ENCODE assay signal across 12 cellular contexts in genomic region chr12:3117144-3117581, GRCh38. TPM values are rescaled to one million over a fixed set of nuclear protein-coding genes. Genes with fewer than 3 reads are reported as not detected.
DNase-seq lines count a peak whose midpoint lies in the region; TF ChIP-seq lines count a peak whose summit lies in the region.
"Had no signal": no experiment of that assay in that cellular context is flagged by ENCODE, and none has a peak within 500 bp of the region (broad histone marks: within the 10 kb centered on the region; RNA-seq: fewer than 3 reads in every experiment).

No MANE protein-coding gene starts in this region.

- DNase-seq in NCI-H226 (peak; percentile 69), chondrocyte (ENCODE audit: low spot score) (peak; percentile 32), kidney glomerular epithelial cell (lab: John Stamatoyannopoulos, UW) (peak; percentile 13), type B pancreatic cell (ENCODE audit: extremely low spot score, unreplicated experiment) (no peak), SW 1271 (lab: John Stamatoyannopoulos, UW) (no peak), lower leg skin (ENCODE audit: low spot score in 2 of 2) (no peak), Karpas-422 (no peak)
- DNase-seq: activated effector memory CD4-positive, alpha-beta T cell treated with Interleukin-2 at 50 U/mL for 16 hours; effector CD8-positive, alpha-beta T cell; GF-D8; NCI-H1417 had no signal

- H2AFZ ChIP-seq in Karpas-422 (ENCODE audit: low read length) = no peak overlapping the region

- no peak overlapping the region for H3K4me3 ChIP-seq in lower leg skin (ENCODE audit: low read depth, poor library complexity, severe bottlenecking)
- H3K4me3 ChIP-seq in Karpas-422 (ENCODE audit: low read length) = no peak overlapping the region
- H3K4me3 ChIP-seq: HAP-1 had no signal

- no peaks in the 10 kb centered on the region for H3K9me3 ChIP-seq in Karpas-422 (ENCODE audit: low read length)
- H3K9me3 ChIP-seq: HAP-1 had no signal

- no peak overlapping the region for H3K4me2 ChIP-seq in Karpas-422 (ENCODE audit: low read depth, low read length, poor library complexity, severe bottlenecking)

- no peaks in the 10 kb centered on the region for H3K9me2 ChIP-seq in Karpas-422 (replicated peaks; ENCODE audit: insufficient read depth, low read length)

- H3K9me3 Mint-ChIP-seq in chondrocyte (ENCODE audit: low read depth) (no peaks in the 10 kb centered on the region), type B pancreatic cell (no peaks in the 10 kb centered on the region)

- H3K4me3 Mint-ChIP-seq in chondrocyte (ENCODE audit: unreplicated experiment) = no peak overlapping the region
- no peak overlapping the region for H3K4me3 Mint-ChIP-seq in type B pancreatic cell

- H3K36me3 Mint-ChIP-seq in chondrocyte (ENCODE audit: low read depth) = peaks cover 9% of the 10 kb centered on the region
- H3K36me3 Mint-ChIP-seq in type B pancreatic cell = peaks cover 13% of the 10 kb centered on the region

- no peaks in the 10 kb centered on the region for H4K20me1 ChIP-seq in Karpas-422 (ENCODE audit: insufficient read depth, low read depth, low read length)

- H3K36me3 ChIP-seq in Karpas-422 (ENCODE audit: insufficient read depth, low read length) = no peaks in the 10 kb centered on the region
- H3K36me3 ChIP-seq: HAP-1 had no signal

- no peaks in the 10 kb centered on the region for H3K79me2 ChIP-seq in Karpas-422 (ENCODE audit: low read length)

- peak overlapping the region; percentile 98 for H3K27ac Mint-ChIP-seq in chondrocyte (ENCODE audit: unreplicated experiment)
- H3K27ac Mint-ChIP-seq in type B pancreatic cell = peak overlapping the region; percentile 13

- no peak for TF ChIP-seq POLR2A in lower leg skin (IDR thresholded peaks at IDR 0.05)

- H3K27ac ChIP-seq in Karpas-422 (ENCODE audit: low read length) = no peak overlapping the region

- no peaks in the 10 kb centered on the region for H3K4me1 ChIP-seq in Karpas-422 (ENCODE audit: low read length)
- H3K4me1 ChIP-seq: HAP-1 had no signal

- H3K4me1 Mint-ChIP-seq in chondrocyte (ENCODE audit: low read depth) (peaks cover 53% of the 10 kb centered on the region), type B pancreatic cell (ENCODE audit: unreplicated experiment) (peaks cover 25% of the 10 kb centered on the region)

- no peak overlapping the region for H3K9ac ChIP-seq in Karpas-422 (ENCODE audit: low read length)

- intact Hi-C loops in lower leg skin (cut with DNase I; ENCODE audit: low total_unique reads) = no loop called here

- WGBS in lower leg skin, 2 donors = 46 to 52% methylated on average over 10 of the region's 10 CpGs

- no peaks in the 10 kb centered on the region for H3K27me3 Mint-ChIP-seq in chondrocyte (ENCODE audit: low read depth)
- H3K27me3 Mint-ChIP-seq in type B pancreatic cell = no peaks in the 10 kb centered on the region

- H3K27me3 ChIP-seq in Karpas-422 (ENCODE audit: low read length) = no peaks in the 10 kb centered on the region

- TF ChIP-seq CTCF in chondrocyte (IDR thresholded peaks at IDR 0.05) = no peak
- no peak for TF ChIP-seq CTCF in type B pancreatic cell (conservative IDR thresholded peaks at IDR 0.05)
- no peak for TF ChIP-seq CTCF in lower leg skin (IDR thresholded peaks at IDR 0.05)

RNA-seq across cellular contexts. Expression of gene TSPAN9, which starts 40.0 kb away (rescaled TPM):
- total RNA-seq in chondrocyte (50.4 to 98.1 TPM (median 54.4 TPM) in 3 replicates), type B pancreatic cell (ENCODE audit: low replicate concordance) (30.7 and 31.7 TPM in 2 replicates), lower leg skin (10 to 100 TPM; 27.9 to 49.1 (median 42.0) TPM)
- total RNA-seq in Karpas-422 (2014; rRNA removed; shearing (Covaris generic); ENCODE audit: low replicate concordance) = 0.25 and 2.0 TPM in 2 replicates

Comparison
In these comparisons a context has a peak if more than half of its experiments do, and no peak if none do; other contexts are left out.
1. DNase-seq: peak in NCI-H226 (single experiment), chondrocyte (single experiment) and kidney glomerular epithelial cell (single experiment); none in type B pancreatic cell (single experiment), SW 1271 (0 of 2), lower leg skin (0 of 2) and Karpas-422 (single experiment).